Comparison of ENCODE assay signal across 8 cellular contexts in the genomic region with DNA sequence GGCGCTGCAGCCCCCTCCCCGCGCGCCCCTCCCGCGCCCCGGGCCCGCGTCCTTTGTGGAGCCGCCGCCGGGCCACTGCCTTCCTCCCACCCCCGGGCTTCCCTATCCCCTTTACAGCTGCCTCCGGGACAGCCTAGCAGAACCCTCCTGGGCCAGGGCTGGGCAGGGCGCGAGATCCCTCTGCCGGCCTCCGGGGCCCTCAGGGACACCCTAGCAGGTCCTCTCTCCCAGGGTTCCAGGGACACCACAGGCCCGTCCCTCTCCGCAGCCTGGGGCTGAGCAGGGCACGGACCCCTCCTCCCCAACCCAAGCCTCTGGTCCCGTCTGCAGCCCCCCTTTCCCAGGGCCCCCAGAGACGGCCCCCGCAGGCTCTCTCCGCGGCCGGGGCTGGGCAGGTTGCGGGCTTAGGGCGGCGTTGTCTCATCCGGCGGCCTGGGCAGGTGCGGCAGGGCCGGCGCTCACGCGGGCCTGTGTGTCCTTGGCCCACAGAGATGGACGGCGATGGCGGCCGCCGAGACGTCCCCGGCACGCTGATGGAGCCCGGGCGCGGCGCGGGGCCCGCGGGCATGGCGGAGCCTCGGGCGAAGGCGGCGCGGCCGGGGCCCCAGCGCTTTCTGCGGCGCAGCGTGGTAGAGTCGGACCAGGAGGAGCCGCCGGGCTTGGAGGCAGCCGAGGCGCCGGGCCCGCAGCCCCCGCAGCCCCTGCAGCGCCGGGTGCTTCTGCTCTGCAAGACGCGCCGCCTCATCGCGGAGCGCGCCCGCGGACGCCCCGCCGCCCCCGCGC. TPM values are rescaled to one million over a fixed set of nuclear protein-coding genes. Genes with fewer than 3 reads are reported as not detected.
DNase-seq lines count a peak whose midpoint lies in the region; ATAC-seq and TF ChIP-seq lines count a peak whose summit lies in the region.

No MANE protein-coding gene starts in this region.

- H4K8ac ChIP-seq in H9 (replicated peaks; ENCODE audit: insufficient read length, low read depth, low read length) = no peak overlapping the region

- TF ChIP-seq CTCF in H9 (conservative IDR thresholded peaks at IDR 0.05) = no peak
- no peak for TF ChIP-seq CTCF in gastroesophageal sphincter (IDR thresholded peaks at IDR 0.05)

- no peak overlapping the region for H2BK12ac ChIP-seq in H9 (ENCODE audit: insufficient read length, low read depth, low read length)

- no peaks in the 10 kb centered on the region for H3K36me3 ChIP-seq in gastroesophageal sphincter
- H3K36me3 ChIP-seq in rectal smooth muscle tissue (ENCODE audit: control insufficient read depth, insufficient read depth, low read length) = no peaks in the 10 kb centered on the region

- H3K23me2 ChIP-seq in H9 (ENCODE audit: insufficient read length, low read depth, low read length, poor library complexity, severe bottlenecking) = peaks cover 5% of the 10 kb centered on the region

- H3K14ac ChIP-seq in H9 (ENCODE audit: insufficient read depth, low read length) = 0 out of 2 replicates have a peak overlapping the region, but pooled peaks have one; percentile 9

- no peaks in the 10 kb centered on the region; the same call in 1 of the 2 replicates for H3K79me2 ChIP-seq in H9 (ENCODE audit: insufficient read depth, low read length)

- TF ChIP-seq POLR2A in gastroesophageal sphincter (IDR thresholded peaks at IDR 0.05) = no peak

- H3K27ac ChIP-seq in H9 (ENCODE audit: insufficient read length, low read depth, low read length) = no peak overlapping the region
- peak overlapping the region; percentile 30 to 88 (median 88) for H3K27ac ChIP-seq in gastroesophageal sphincter
- H3K27ac ChIP-seq in rectal smooth muscle tissue (ENCODE audit: low read depth, low read length) = peak overlapping the region; percentile 91

- no peak overlapping the region for H4K91ac ChIP-seq in H9 (ENCODE audit: insufficient read length, low read depth, low read length)

- H3K4me3 ChIP-seq in gastroesophageal sphincter = peak overlapping the region; percentile 77 to 87
- H3K4me3 ChIP-seq in rectal smooth muscle tissue (ENCODE audit: low read length) = peak overlapping the region; percentile 66

- no peaks in the 10 kb centered on the region for H3K79me1 ChIP-seq in H9 (ENCODE audit: insufficient read depth, low read depth, low read length, poor library complexity, severe bottlenecking)

- no peak overlapping the region for H2BK15ac ChIP-seq in H9 (ENCODE audit: low read depth, low read length)

- peaks cover 42% of the 10 kb centered on the region for H3K27me3 Mint-ChIP-seq in H9 (ENCODE audit: low read depth)

- H3K18ac ChIP-seq in H9 (ENCODE audit: insufficient read length, low read depth, low read length) = no peak overlapping the region

- H3T11ph ChIP-seq in H9 (ENCODE audit: low read length) = no peak overlapping the region

- no peaks in the 10 kb centered on the region for H3K9me3 ChIP-seq in H9 (ENCODE audit: control insufficient read depth, low read depth, low read length)
- no peaks in the 10 kb centered on the region for H3K9me3 ChIP-seq in gastroesophageal sphincter

- no peak overlapping the region for H2AK5ac ChIP-seq in H9 (ENCODE audit: insufficient read length, low read length)

- H3K27me3 ChIP-seq in H9 (ENCODE audit: insufficient read depth, low read length) (peaks cover 4% of the 10 kb centered on the region; the same call in 1 of the 2 replicates), gastroesophageal sphincter (peaks cover 14% of the 10 kb centered on the region), rectal smooth muscle tissue (ENCODE audit: control insufficient read depth, insufficient read depth, low read length) (peaks cover 3% of the 10 kb centered on the region)

- no peak overlapping the region for H3K56ac ChIP-seq in H9 (ENCODE audit: insufficient read length, low read depth, low read length)

- peaks cover 29 to 36% of the 10 kb centered on the region in 2 experiments for H3K4me1 Mint-ChIP-seq in H9

- peak overlapping the region; percentile 18 for H3K4me2 ChIP-seq in H9 (ENCODE audit: insufficient read depth, insufficient read length, low read length)

- H2BK5ac ChIP-seq in H9 (ENCODE audit: insufficient read length, low read length) = no peak overlapping the region

- no peak overlapping the region for H3K4ac ChIP-seq in H9 (ENCODE audit: low read depth, low read length)

- no peak overlapping the region for H3K27ac Mint-ChIP-seq in H9

- ATAC-seq in gastroesophageal sphincter (peak; percentile 31), GM21529 (IDR thresholded peaks at IDR 0.05; ENCODE audit: unreplicated experiment) (no peak)

- no peak overlapping the region for H3K23ac ChIP-seq in H9 (ENCODE audit: insufficient read length, low read depth, low read length)

- no peaks in the 10 kb centered on the region; a peak in 4 of 7 replicates for H3K36me3 Mint-ChIP-seq in H9 (ENCODE audit: insufficient read depth in 1 of 3, low read depth in 3 of 3)

- H3K9me3 Mint-ChIP-seq in H9 = no peaks in the 10 kb centered on the region

- peaks cover 5% of the 10 kb centered on the region for H4K20me1 ChIP-seq in H9 (ENCODE audit: control insufficient read depth, insufficient read depth, insufficient read length)

- no CpG with 5 or more reads among the region's 87 CpGs for WGBS in H9 (ENCODE audit: extremely low coverage, insufficient read length, low lambda C conversion rate)
- WGBS in gastroesophageal sphincter (ENCODE audit: low coverage in 1 of 2), 2 donors = 0% methylated on average over 1 of the region's 87 CpGs; no CpG with 5 or more reads in 1 of the 2 donors

- H2AFZ ChIP-seq in H9 (ENCODE audit: low read length) = no peak overlapping the region

- peak overlapping the region; percentile 65 to 80 for H3K4me3 Mint-ChIP-seq in H9

- no peak overlapping the region for H2BK20ac ChIP-seq in H9 (ENCODE audit: low read depth, low read length, poor library complexity, severe bottlenecking)

- H3K4me1 ChIP-seq in H9 (ENCODE audit: insufficient read depth, low read length) (no peaks in the 10 kb centered on the region), gastroesophageal sphincter (peaks cover 0 to 81% (median 21%) of the 10 kb centered on the region in 3 donors), rectal smooth muscle tissue (ENCODE audit: control insufficient read depth, insufficient read depth, low read length) (peaks cover 22% of the 10 kb centered on the region)

- DNase-seq in H9 (no peak), SW480 (ENCODE audit: low spot score) (peak; percentile 32), GM19238 (ENCODE audit: insufficient read length, low spot score) (no peak), DMS153 treated with DMSO at 0.1 percent for 48 hours (lab: John Stamatoyannopoulos, UW; ENCODE audit: unreplicated experiment) (no peak), Ammon's horn (ENCODE audit: low spot score) (no peak)

- TF ChIP-seq EP300 in gastroesophageal sphincter (IDR thresholded peaks at IDR 0.05) = no peak

- H2BK120ac ChIP-seq in H9 (ENCODE audit: low read depth, low read length, poor library complexity, severe bottlenecking) = no peak overlapping the region

- H3K9ac ChIP-seq in H9 (ENCODE audit: extremely low read depth, insufficient read length, low read length) (no peak overlapping the region), rectal smooth muscle tissue (ENCODE audit: low read length) (peak overlapping the region; percentile 43)

- no peak overlapping the region for H4K5ac ChIP-seq in H9 (ENCODE audit: insufficient read length, low read depth, low read length)

RNA-seq across cellular contexts. Expression of a gene that starts 0.7 kb away (rescaled TPM):
- total RNA-seq in H9 (2021) (69.4 and 70.5 TPM in 2 replicates), gastroesophageal sphincter (100 to 1,000 TPM in 1 of 4 donors, 10 to 100 TPM in 3; 26.8 to 104 (median 48.6) TPM)

RNA-seq across cellular contexts. Expression of a gene that starts 50.6 kb away (rescaled TPM):
- total RNA-seq in H9 (2021) (27.4 and 28.9 TPM in 2 replicates), gastroesophageal sphincter (10 to 100 TPM; 58.8 to 81.6 (median 75.2) TPM)
